In the genomic region with DNA sequence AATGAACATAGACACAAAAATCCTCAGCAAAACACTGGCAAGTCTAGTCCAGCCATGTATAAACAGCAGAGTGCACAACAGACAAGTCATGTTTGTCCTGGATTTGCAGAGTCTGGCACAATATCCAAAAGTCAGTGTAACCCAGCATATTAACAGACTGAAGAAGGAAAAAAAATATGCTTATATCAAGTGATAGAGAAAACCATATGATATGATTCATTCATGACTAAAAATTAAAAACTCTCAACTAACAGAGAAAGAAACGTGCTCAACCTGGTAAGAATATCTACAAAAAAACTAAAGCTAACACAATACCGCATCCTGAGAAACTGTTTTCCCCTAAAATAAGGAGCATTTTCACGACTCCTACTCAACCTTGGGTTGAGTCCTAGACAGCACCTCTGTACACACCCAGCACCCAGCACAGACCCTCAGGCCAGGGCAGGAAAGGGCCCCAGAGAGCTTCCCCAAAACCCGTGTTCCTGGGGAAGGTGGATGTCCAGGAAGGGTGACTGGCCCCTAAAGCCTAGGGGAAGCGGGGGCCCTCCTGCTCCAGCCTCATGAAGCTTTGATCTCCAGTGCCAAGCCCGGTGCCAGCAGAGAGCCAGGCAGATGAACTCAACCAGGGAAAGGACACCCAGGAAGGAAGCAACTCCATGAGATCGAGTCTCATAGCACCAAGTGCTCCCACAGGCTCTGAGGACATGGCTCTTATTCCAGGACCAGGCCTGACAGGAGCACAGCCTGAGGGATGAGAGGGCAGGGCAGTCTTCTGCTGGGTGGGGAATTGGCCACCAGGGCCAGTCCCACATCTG, we compare ENCODE assay signal across 22 cellular contexts. TPM values are rescaled to one million over a fixed set of nuclear protein-coding genes. Genes with fewer than 3 reads are reported as not detected.
DNase-seq lines count a peak whose midpoint lies in the region; ATAC-seq and TF ChIP-seq lines count a peak whose summit lies in the region.
"Had no signal": no experiment of that assay in that cellular context is flagged by ENCODE, and none has a peak within 500 bp of the region (broad histone marks: within the 10 kb centered on the region; RNA-seq: fewer than 3 reads in every experiment).

No MANE protein-coding gene starts in this region.

- in situ Hi-C loops in GM23248 (cut with MboI), result no loop called here
- in situ Hi-C loops in Panc1 (cut with HindIII; ENCODE audit: low pct_unique_long_range_greater_than_20kb, low sequenced_read_pairs), result no loop called here

- TF ChIP-seq CTCF in Panc1 (IDR thresholded peaks at IDR 0.05), result no peak

- CTCF ChIA-PET in Panc1 (lab: Charles Lee), result no interaction called here

- H3K9me2 ChIP-seq in GM23248 (ENCODE audit: insufficient read depth), result no peaks in the 10 kb centered on the region

- peaks cover 36% of the 10 kb centered on the region for H3F3A ChIP-seq in GM23248 (ENCODE audit: insufficient read depth)

- 71 to 75% methylated on average over 7 of the region's 7 CpGs for WGBS in GM23248 (ENCODE audit: low coverage in 1 of 2, low lambda C conversion rate in 2 of 2, missing lambda C conversion rate in 2 of 2), 2 experiments

- H3K36me3 ChIP-seq in GM23248 (ENCODE audit: low read depth), result no peaks in the 10 kb centered on the region
- H3K36me3 ChIP-seq in Panc1 (ENCODE audit: control insufficient read depth, insufficient read depth, low read length), result no peaks in the 10 kb centered on the region
- no peaks in the 10 kb centered on the region for H3K36me3 ChIP-seq in subcutaneous abdominal adipose tissue (ENCODE audit: control insufficient read depth in 5 of 5, insufficient read depth in 5 of 5, low read length in 5 of 5)
- H3K36me3 ChIP-seq: breast epithelium, left ventricle myocardium inferior, thoracic aorta had no signal

- intact Hi-C loops in Panc1 (cut with micrococcal nuclease; ENCODE audit: unreplicated experiment), result no loop called here

- POLR2A ChIA-PET in Panc1 (lab: Charles Lee), result interaction anchor here (0.5 kb wide), 1 partner anchor 720 kb away, joined by 10 read pairs; no protein-coding TSS in a partner anchor

- H2AFZ ChIP-seq in GM23248, result no peak overlapping the region

- no peaks in the 10 kb centered on the region for H4K20me1 ChIP-seq in GM23248 (ENCODE audit: insufficient read depth)

- no TSS peak for BruUV-seq in Panc1 (replicated peaks; lab: Mats Ljungman, UMichigan)

- H3K4me2 ChIP-seq in GM23248 (ENCODE audit: unreplicated experiment), result no peak overlapping the region

- H3K4me3 ChIP-seq in GM23248, result no peak overlapping the region
- no peak overlapping the region for H3K4me3 ChIP-seq in Panc1 (ENCODE audit: low read depth in 2 of 2, low read length in 2 of 2)
- no peak overlapping the region for H3K4me3 ChIP-seq in subcutaneous abdominal adipose tissue (ENCODE audit: low read depth in 1 of 5, low read length in 5 of 5)
- H3K4me3 ChIP-seq: breast epithelium, left ventricle myocardium inferior, skin epidermis, thoracic aorta had no signal

- ATAC-seq in Panc1 (peak; percentile 45), HG02840 (IDR thresholded peaks at IDR 0.05; ENCODE audit: low FRiP score, unreplicated experiment) (no peak)
- ATAC-seq: stimulated activated memory B cell treated with anti-CD40 and anti-IgM and Interleukin-4, amounts not matched to agents 10 μg/mL and 1 μg/mL and 100 μg/mL, for 72 hours had no signal

- peak; percentile 57 for DNase-seq in GM23248
- no peak for DNase-seq in Panc1 (ENCODE audit: low read depth, low spot score)
- peak; percentile 45 for DNase-seq in fibroblast of peridontal ligament (ENCODE audit: extremely low read depth)
- DNase-seq in NCI-H2196 treated with DMSO at 0.1 percent for 48 hours (lab: John Stamatoyannopoulos, UW; ENCODE audit: unreplicated experiment), result no peak
- no peak for DNase-seq in NAMALWA (ENCODE audit: low spot score)
- DNase-seq in C1 segment of cervical spinal cord (lab: John Stamatoyannopoulos, UW), result no peak
- DNase-seq: activated CD4-positive, alpha-beta T cell treated with anti-CD3 and anti-CD28 coated beads, Interleukin-2, amount 50 U/mL, for 48 hours; activated CD4-positive, CD25-positive, alpha-beta regulatory T cell; activated CD8-positive, alpha-beta memory T cell treated with anti-CD3 and anti-CD28 coated beads, Interleukin-2, amount 50 U/mL, for 48 hours; AML-193; left ventricle myocardium inferior; NCI-H146; NCI-H2171; NCI-H526 treated with DMSO at 0.1 percent for 48 hours; SW 1271 had no signal

- H3K9ac ChIP-seq in GM23248, result peak overlapping the region; percentile 60
- peak overlapping the region in 2 of 5 donors; percentile 7 to 31 for H3K9ac ChIP-seq in subcutaneous abdominal adipose tissue (ENCODE audit: low read length in 5 of 5)

- H3K27ac ChIP-seq in GM23248, result peak overlapping the region; percentile 96
- H3K27ac ChIP-seq in Panc1 (ENCODE audit: low read length), result no peak overlapping the region
- H3K27ac ChIP-seq in subcutaneous abdominal adipose tissue (ENCODE audit: low read depth, low read length), result peak overlapping the region; percentile 83
- H3K27ac ChIP-seq: breast epithelium, left ventricle myocardium inferior, thoracic aorta had no signal

- H3K4me1 ChIP-seq in GM23248 (ENCODE audit: insufficient read depth) (peaks cover 35% of the 10 kb centered on the region), Panc1 (ENCODE audit: control insufficient read depth, insufficient read depth, low read length) (no peaks in the 10 kb centered on the region), subcutaneous abdominal adipose tissue (ENCODE audit: control insufficient read depth in 5 of 5, insufficient read depth in 5 of 5, low read length in 5 of 5) (peaks cover 14 to 68% (median 52%) of the 10 kb centered on the region in 5 donors)
- H3K4me1 ChIP-seq: breast epithelium, left ventricle myocardium inferior had no signal

- H3K27me3 ChIP-seq in GM23248 (replicated peaks; ENCODE audit: insufficient read depth) (no peaks in the 10 kb centered on the region), Panc1 (ENCODE audit: control insufficient read depth, insufficient read depth, low read length) (peaks cover 6% of the 10 kb centered on the region), subcutaneous abdominal adipose tissue (ENCODE audit: control insufficient read depth in 5 of 5, insufficient read depth in 4 of 5, low read length in 5 of 5) (no peaks in the 10 kb centered on the region)
- H3K27me3 ChIP-seq: breast epithelium had no signal

- H3K9me3 ChIP-seq in GM23248 (ENCODE audit: low read depth) (no peaks in the 10 kb centered on the region), Panc1 (ENCODE audit: control insufficient read depth, insufficient read depth, low read depth, low read length) (no peaks in the 10 kb centered on the region), subcutaneous abdominal adipose tissue (ENCODE audit: control insufficient read depth in 5 of 5, low read length in 5 of 5) (peaks cover 0 to 3% (median 0%) of the 10 kb centered on the region in 5 donors)

- peaks cover 91% of the 10 kb centered on the region for H3K79me2 ChIP-seq in GM23248 (ENCODE audit: insufficient read depth)

RNA-seq across cellular contexts. Expression of a gene that starts 38.9 kb away (rescaled TPM):
- total RNA-seq in GM23248 (2014; rRNA removed; shearing (Covaris generic)), result 132 and 141 TPM in 2 replicates
- polyA plus RNA-seq in GM23248 (2016; fragmentation: Nextera tagmentation; extraction: Ambion mirVana), result 61.3 and 62.0 TPM in 2 replicates
- total RNA-seq in Panc1 (2021; ENCODE audit: unreplicated experiment), result 0.13 TPM
- 0.10 TPM for polyA plus RNA-seq in Panc1 (2012; ENCODE audit: insufficient read length)
- polyA plus RNA-seq: IgD-negative memory B cell had no signal

Comparison
In these comparisons a context has a peak if more than half of its experiments do, and no peak if none do; other contexts are left out.
1. DNase-seq: peak in GM23248 (single experiment) and fibroblast of peridontal ligament (single experiment); none in Panc1 (single experiment), NCI-H2196 treated with DMSO at 0.1 percent for 48 hours (single experiment), NAMALWA (single experiment) and C1 segment of cervical spinal cord (0 of 14).
2. RNA of a gene that starts 38.9 kb away (total RNA-seq): 132 to 141 TPM in GM23248; 0.13 TPM in Panc1 (single experiment); every median in the first group is over 100 times any median in the second.